ENCODE assay signal across 8 cellular contexts in genomic region chr9:34612788-34613390, GRCh38. TPM values are rescaled to one million over a fixed set of nuclear protein-coding genes. Genes with fewer than 3 reads are reported as not detected.
DNase-seq lines count a peak whose midpoint lies in the region; ATAC-seq lines count a peak whose summit lies in the region.

No MANE protein-coding gene starts in this region.

- H3K9me3 ChIP-seq in mononuclear cell (ENCODE audit: low read depth, low read length), result no peaks in the 10 kb centered on the region

- DNase-seq in ELF-1 (ENCODE audit: low read depth, low spot score), result peak; percentile 89
- DNase-seq in HPDE6-E6E7 (ENCODE audit: extremely low spot score), result peak; percentile 83
- DNase-seq in NOMO-1 treated with DMSO at 0.1 percent for 48 hours (lab: John Stamatoyannopoulos, UW; ENCODE audit: unreplicated experiment), result peak; percentile 82
- peak; percentile 65 for DNase-seq in activated CD8-positive, alpha-beta memory T cell treated with anti-CD3 and anti-CD28 coated beads, Interleukin-2, amount 50 U/mL, for 4 hours
- DNase-seq in epidermal melanocyte (ENCODE audit: insufficient read length, low spot score), result peak; percentile 76
- peak; percentile 48 for DNase-seq in stimulated activated CD8-positive, alpha-beta memory T cell treated with anti-CD3 and anti-CD28 coated beads, Interleukin-4, amount 100 ng/mL, for 24 hours (ENCODE audit: low read depth)

- H3K4me1 ChIP-seq in mononuclear cell (ENCODE audit: insufficient read depth, low read length), result peaks cover 22% of the 10 kb centered on the region

- no peak for ATAC-seq in HG03097 (IDR thresholded peaks at IDR 0.05; ENCODE audit: low FRiP score, unreplicated experiment)

- no peaks in the 10 kb centered on the region for H3K27me3 ChIP-seq in mononuclear cell (ENCODE audit: insufficient read depth, low read length)

- peak overlapping the region; percentile 80 for H3K4me3 ChIP-seq in mononuclear cell (ENCODE audit: low read length)

RNA-seq across cellular contexts. Expression of gene RPP25L, which starts 1.0 kb away (rescaled TPM):
- 6.1 TPM for total RNA-seq in mononuclear cell

RNA-seq across cellular contexts. Expression of gene DCTN3, which starts 7.4 kb away (rescaled TPM):
- total RNA-seq in mononuclear cell, result 43.6 TPM

RNA-seq across cellular contexts. Expression of gene ARID3C, which starts 16.0 kb away (rescaled TPM):
- not detected for total RNA-seq in mononuclear cell

RNA-seq across cellular contexts. Expression of gene CNTFR, which starts 23.4 kb away (rescaled TPM):
- not detected for total RNA-seq in mononuclear cell

RNA-seq across cellular contexts. Expression of gene SIGMAR1, which starts 24.7 kb away (rescaled TPM):
- total RNA-seq in mononuclear cell, result 15.6 TPM
